In the genomic region with DNA sequence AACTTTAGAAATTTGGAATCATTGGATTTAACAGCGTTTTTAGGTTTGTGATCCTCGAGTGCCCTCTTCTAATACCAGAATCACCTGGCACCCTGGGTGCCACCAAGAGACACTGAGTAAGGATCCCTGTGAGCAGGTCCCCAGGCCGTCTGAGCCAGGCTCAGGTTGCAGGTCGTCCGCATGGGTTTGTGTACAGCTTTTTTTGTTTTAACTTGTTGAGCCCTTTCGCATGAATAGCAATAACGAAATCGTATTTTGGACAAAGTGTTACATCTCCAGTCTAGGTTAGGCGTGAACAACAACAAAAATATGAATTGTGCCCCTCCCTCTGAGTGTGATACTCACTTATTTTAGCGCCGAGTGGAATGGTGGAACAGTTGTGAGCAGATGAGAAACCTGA, we compare ENCODE assay signal across 16 cellular contexts. TPM values are rescaled to one million over a fixed set of nuclear protein-coding genes. Genes with fewer than 3 reads are reported as not detected.
DNase-seq lines count a peak whose midpoint lies in the region; ATAC-seq and TF ChIP-seq lines count a peak whose summit lies in the region.
"Had no signal": no experiment of that assay in that cellular context is flagged by ENCODE, and none has a peak within 500 bp of the region (broad histone marks: within the 10 kb centered on the region; RNA-seq: fewer than 3 reads in every experiment).

No MANE protein-coding gene starts in this region.

- H3K36me3 Mint-ChIP-seq in WTC11 (no peaks in the 10 kb centered on the region), nephron progenitor cell (ENCODE audit: low read depth) (peaks cover 19% of the 10 kb centered on the region)

- no peak overlapping the region for H3K9ac ChIP-seq in BLaER1 treated with 17β-estradiol and CSF1 and Interleukin-3, amounts not matched to agents 10 nM and 100 nM
- H3K9ac ChIP-seq: GM23248 had no signal

- H3K27me3 ChIP-seq in BLaER1 treated with 17β-estradiol and CSF1 and Interleukin-3, amounts not matched to agents 10 nM and 100 nM, result no peaks in the 10 kb centered on the region

- H3K4me3 Mint-ChIP-seq in WTC11 (no peak overlapping the region), nephron progenitor cell (no peak overlapping the region)
- H3K4me3 Mint-ChIP-seq: CD8-positive, alpha-beta T cell had no signal

- peaks cover 100% of the 10 kb centered on the region in 11 experiments for H4K20me1 ChIP-seq in BLaER1 treated with 17β-estradiol and CSF1 and Interleukin-3, amounts not matched to agents 10 nM and 100 nM

- no peak for ATAC-seq in WTC11
- no peak for ATAC-seq in GM19463 (IDR thresholded peaks at IDR 0.05; ENCODE audit: unreplicated experiment)
- ATAC-seq: CD8-positive, alpha-beta T cell had no signal

- no peak overlapping the region for H3K4me3 ChIP-seq in BLaER1 treated with 17β-estradiol and CSF1 and Interleukin-3, amounts not matched to agents 10 nM and 100 nM
- H3K4me3 ChIP-seq in HEK293 (ENCODE audit: low read depth, low read length), result no peak overlapping the region
- H3K4me3 ChIP-seq: GM23248 had no signal

- POLR2A ChIA-PET in HEK293 (lab: Yijun Ruan, JAX), result no interaction called here
- POLR2A ChIA-PET in WTC11 (lab: Charles Lee), result no interaction called here

- H3K4me2 ChIP-seq in BLaER1 treated with 17β-estradiol and CSF1 and Interleukin-3, amounts not matched to agents 10 nM and 100 nM, result peak overlapping the region in 9 of 11 experiments; percentile 64 to 92 (median 88); a peak in 8 of 22 replicates

- H3K4me1 Mint-ChIP-seq in WTC11 (peaks cover 81% of the 10 kb centered on the region), nephron progenitor cell (peaks cover 83% of the 10 kb centered on the region)

- DNase-seq in WTC11 (ENCODE audit: low spot score), result no peak
- no peak for DNase-seq in nephron progenitor cell
- no peak for DNase-seq in activated CD4-positive, alpha-beta T cell treated with anti-CD3 and anti-CD28 coated beads for 1 hour
- no peak for DNase-seq in T1000 (lab: John Stamatoyannopoulos, UW)
- DNase-seq: Caco-2; CD8-positive, alpha-beta T cell; DND-41; GDM1; GM23248; H7; IMR-90 had no signal

- H3K9me3 ChIP-seq in BLaER1 treated with 17β-estradiol and CSF1 and Interleukin-3, amounts not matched to agents 10 nM and 100 nM (replicated peaks in 1 of 11), result no peaks in the 10 kb centered on the region
- no peaks in the 10 kb centered on the region for H3K9me3 ChIP-seq in HEK293 (ENCODE audit: control insufficient read depth, insufficient read depth, low read depth, low read length)
- H3K9me3 ChIP-seq: Caco-2 had no signal

- H3K36me3 ChIP-seq in BLaER1 treated with 17β-estradiol and CSF1 and Interleukin-3, amounts not matched to agents 10 nM and 100 nM, result peaks cover 7 to 65% (median 51%) of the 10 kb centered on the region in 11 experiments; a peak in 18 of 22 replicates
- H3K36me3 ChIP-seq in HEK293 (ENCODE audit: control insufficient read depth in 2 of 2, insufficient read depth in 1 of 2, low read length in 2 of 2), result peaks cover 0 to 9% of the 10 kb centered on the region in 2 experiments; a peak in 2 of 3 replicates

- H3K27me3 Mint-ChIP-seq in WTC11 (ENCODE audit: low read depth) (no peaks in the 10 kb centered on the region), nephron progenitor cell (ENCODE audit: low read depth, poor library complexity) (no peaks in the 10 kb centered on the region)
- H3K27me3 Mint-ChIP-seq: B cell had no signal

- H3K9me3 Mint-ChIP-seq in WTC11 (no peaks in the 10 kb centered on the region), nephron progenitor cell (no peaks in the 10 kb centered on the region)
- H3K9me3 Mint-ChIP-seq: CD8-positive, alpha-beta T cell had no signal

- TF ChIP-seq CTCF in HEK293 (tag by site-specific recombination; IDR thresholded peaks at IDR 0.05), result no peak
- no peak for TF ChIP-seq CTCF in WTC11 (IDR thresholded peaks at IDR 0.05)
- TF ChIP-seq CTCF in nephron progenitor cell (IDR thresholded peaks at IDR 0.05), result no peak

- H3K27ac ChIP-seq in BLaER1 treated with 17β-estradiol and CSF1 and Interleukin-3, amounts not matched to agents 10 nM and 100 nM, result no peak overlapping the region
- no peak overlapping the region for H3K27ac ChIP-seq in HEK293 (ENCODE audit: extremely low read depth, low read depth, low read length)
- H3K27ac ChIP-seq: C4-2B, GM23248 had no signal

- CTCF ChIA-PET in HEK293 (lab: Yijun Ruan, JAX) (interaction anchor here (0.6 to 1.7 kb wide), 3 partner anchors 72 to 255 kb away, joined by 3 to 11 read pairs (median 6); no protein-coding TSS in a partner anchor), WTC11 (lab: Charles Lee) (interaction anchor here (0.7 to 10.2 kb wide), 4 partner anchors 8 to 165 kb away, joined by 3 to 78 read pairs (median 23); no protein-coding TSS in a partner anchor)

- H3K4me1 ChIP-seq in BLaER1 treated with 17β-estradiol and CSF1 and Interleukin-3, amounts not matched to agents 10 nM and 100 nM, result peaks cover 72 to 100% (median 85%) of the 10 kb centered on the region in 10 experiments
- H3K4me1 ChIP-seq in HEK293 (ENCODE audit: control insufficient read depth, insufficient read depth, low read length), result peaks cover 36% of the 10 kb centered on the region

- H3K27ac Mint-ChIP-seq in WTC11, result peak overlapping the region; percentile 72
- peak overlapping the region; percentile 66 for H3K27ac Mint-ChIP-seq in nephron progenitor cell
- H3K27ac Mint-ChIP-seq: CD8-positive, alpha-beta T cell had no signal

TF ChIP-seq in HEK293, 187 proteins besides CTCF, POLR2A, EP300 and RAD21:
- TF ChIP-seq SCRT2 (tag by site-specific recombination; IDR thresholded peaks at IDR 0.05), result peak; percentile 60
- TF ChIP-seq ZNF624 (tag by site-specific recombination; IDR thresholded peaks at IDR 0.05), result no peak

TF ChIP-seq in WTC11, 78 proteins besides CTCF, POLR2A, EP300 and RAD21:
- TF ChIP-seq E2F4 (CRISPR knock-in tag; IDR thresholded peaks at IDR 0.05; ENCODE audit: borderline replicate concordance, low read depth) (no peak), NFYB (CRISPR knock-in tag; conservative IDR thresholded peaks at IDR 0.05; ENCODE audit: low read depth) (no peak)
- TF ChIP-seq, protein P1, sequence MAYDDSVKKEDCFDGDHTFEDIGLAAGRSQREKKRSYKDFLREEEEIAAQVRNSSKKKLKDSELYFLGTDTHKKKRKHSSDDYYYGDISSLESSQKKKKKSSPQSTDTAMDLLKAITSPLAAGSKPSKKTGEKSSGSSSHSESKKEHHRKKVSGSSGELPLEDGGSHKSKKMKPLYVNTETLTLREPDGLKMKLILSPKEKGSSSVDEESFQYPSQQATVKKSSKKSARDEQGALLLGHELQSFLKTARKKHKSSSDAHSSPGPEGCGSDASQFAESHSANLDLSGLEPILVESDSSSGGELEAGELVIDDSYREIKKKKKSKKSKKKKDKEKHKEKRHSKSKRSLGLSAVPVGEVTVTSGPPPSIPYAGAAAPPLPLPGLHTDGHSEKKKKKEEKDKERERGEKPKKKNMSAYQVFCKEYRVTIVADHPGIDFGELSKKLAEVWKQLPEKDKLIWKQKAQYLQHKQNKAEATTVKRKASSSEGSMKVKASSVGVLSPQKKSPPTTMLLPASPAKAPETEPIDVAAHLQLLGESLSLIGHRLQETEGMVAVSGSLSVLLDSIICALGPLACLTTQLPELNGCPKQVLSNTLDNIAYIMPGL (CRISPR knock-in tag; IDR thresholded peaks at IDR 0.05), result no peak

RNA-seq across cellular contexts. Expression of gene USP10, which starts 10.9 kb away (rescaled TPM):
- total RNA-seq in WTC11 (2021), result 138 to 152 TPM (median 139 TPM) in 3 replicates
